ENCODE assay signal across 29 cellular contexts in genomic region chr10:3711918-3712317, GRCh38.
DNase-seq lines count a peak whose midpoint lies in the region; ATAC-seq and TF ChIP-seq lines count a peak whose summit lies in the region.
"Had no signal": no experiment of that assay in that cellular context is flagged by ENCODE, and none has a peak within 500 bp of the region (broad histone marks: within the 10 kb centered on the region; RNA-seq: fewer than 3 reads in every experiment).

No MANE protein-coding gene starts in this region.

- DNase-seq in stimulated activated effector memory CD8-positive, alpha-beta T cell treated with anti-CD3 and anti-CD28 coated beads, Interleukin-12 subunit alpha, Interleukin-12 subunit beta, amount 100 ng/mL, for 72 hours (ENCODE audit: low spot score in 2 of 2), result no peak
- DNase-seq: 8988T; ACHN; AML-193; BE2C; C1 segment of cervical spinal cord; Caco-2; Calu3; CD4-positive, alpha-beta memory T cell; CD4-positive, alpha-beta T cell; CD4-positive, CD25-positive, alpha-beta regulatory T cell; CD8-positive, alpha-beta memory T cell; CD8-positive, alpha-beta T cell; COR-L47; DMS 273 treated with DMSO at 0.1 percent for 48 hours; DMS153; DMS53; DMS79; DMS79 treated with DMSO at 0.1 percent for 48 hours; DND-41; EL had no signal

- H3K4me3 ChIP-seq in HEK293 (ENCODE audit: low read depth, low read length), result no peak overlapping the region
- H3K4me3 ChIP-seq: A549; BLaER1; BLaER1 treated with 17β-estradiol and CSF1 and Interleukin-3, amounts not matched to agents 10 nM and 100 nM had no signal

- peaks cover 9% of the 10 kb centered on the region for H3K4me1 Mint-ChIP-seq in stimulated activated effector memory CD8-positive, alpha-beta T cell treated with anti-CD3 and anti-CD28 coated beads, Interleukin-12 subunit alpha, Interleukin-12 subunit beta, amount 100 ng/mL, for 72 hours
- H3K4me1 Mint-ChIP-seq: B cell had no signal

- POLR2A ChIA-PET in HEK293 (lab: Yijun Ruan, JAX), result no interaction called here

- TF ChIP-seq CTCF in HEK293 (tag by site-specific recombination; IDR thresholded peaks at IDR 0.05), result no peak

- peaks cover 12% of the 10 kb centered on the region for H3K9me3 Mint-ChIP-seq in stimulated activated effector memory CD8-positive, alpha-beta T cell treated with anti-CD3 and anti-CD28 coated beads, Interleukin-12 subunit alpha, Interleukin-12 subunit beta, amount 100 ng/mL, for 72 hours

- no peak overlapping the region for H3K27ac ChIP-seq in HEK293 (ENCODE audit: extremely low read depth, low read depth, low read length)
- H3K27ac ChIP-seq: 22Rv1; A549; BLaER1; BLaER1 treated with 17β-estradiol and CSF1 and Interleukin-3, amounts not matched to agents 10 nM and 100 nM; C4-2B had no signal

- CTCF ChIA-PET in HEK293 (lab: Yijun Ruan, JAX), result no interaction called here

- H3K4me3 Mint-ChIP-seq in stimulated activated effector memory CD8-positive, alpha-beta T cell treated with anti-CD3 and anti-CD28 coated beads, Interleukin-12 subunit alpha, Interleukin-12 subunit beta, amount 100 ng/mL, for 72 hours, result no peak overlapping the region
- H3K4me3 Mint-ChIP-seq: B cell; CD14-positive monocyte; CD4-positive, alpha-beta memory T cell; CD4-positive, alpha-beta T cell; CD4-positive, CD25-positive, alpha-beta regulatory T cell; CD8-positive, alpha-beta memory T cell; CD8-positive, alpha-beta T cell had no signal

- no peaks in the 10 kb centered on the region for H3K36me3 ChIP-seq in HEK293 (ENCODE audit: control insufficient read depth in 2 of 2, insufficient read depth in 1 of 2, low read length in 2 of 2)
- H3K36me3 ChIP-seq: BE2C, BLaER1 had no signal

- no peak for ATAC-seq in stimulated activated effector memory CD8-positive, alpha-beta T cell treated with anti-CD3 and anti-CD28 coated beads, Interleukin-12 subunit alpha, Interleukin-12 subunit beta, amount 100 ng/mL, for 72 hours
- ATAC-seq: A549; CD8-positive, alpha-beta T cell had no signal

- no peaks in the 10 kb centered on the region for H3K36me3 Mint-ChIP-seq in stimulated activated effector memory CD8-positive, alpha-beta T cell treated with anti-CD3 and anti-CD28 coated beads, Interleukin-12 subunit alpha, Interleukin-12 subunit beta, amount 100 ng/mL, for 72 hours
- H3K36me3 Mint-ChIP-seq: CD4-positive, CD25-positive, alpha-beta regulatory T cell; CD8-positive, alpha-beta T cell had no signal

- H3K9me3 ChIP-seq in HEK293 (ENCODE audit: control insufficient read depth, insufficient read depth, low read depth, low read length), result no peaks in the 10 kb centered on the region
- H3K9me3 ChIP-seq: BE2C had no signal

- no peaks in the 10 kb centered on the region for H3K4me1 ChIP-seq in HEK293 (ENCODE audit: control insufficient read depth, insufficient read depth, low read length)
- H3K4me1 ChIP-seq: A549, BE2C had no signal

- no peak overlapping the region for H3K27ac Mint-ChIP-seq in stimulated activated effector memory CD8-positive, alpha-beta T cell treated with anti-CD3 and anti-CD28 coated beads, Interleukin-12 subunit alpha, Interleukin-12 subunit beta, amount 100 ng/mL, for 72 hours
- H3K27ac Mint-ChIP-seq: B cell; CD4-positive, alpha-beta T cell; CD4-positive, CD25-positive, alpha-beta regulatory T cell; CD8-positive, alpha-beta memory T cell; CD8-positive, alpha-beta T cell had no signal

TF ChIP-seq in HEK293, 187 proteins besides CTCF, POLR2A, EP300 and RAD21:
- peak; percentile 71 for TF ChIP-seq SETDB1 (IDR thresholded peaks at IDR 0.05; ENCODE audit: insufficient read length, low read length)
- TF ChIP-seq KLF10 (tag by site-specific recombination; IDR thresholded peaks at IDR 0.05), result no peak
- TF ChIP-seq ZNF26 (tag by site-specific recombination; IDR thresholded peaks at IDR 0.05), result peak; percentile 62; the same call in 1 of the 2 replicates
